In the genomic region with DNA sequence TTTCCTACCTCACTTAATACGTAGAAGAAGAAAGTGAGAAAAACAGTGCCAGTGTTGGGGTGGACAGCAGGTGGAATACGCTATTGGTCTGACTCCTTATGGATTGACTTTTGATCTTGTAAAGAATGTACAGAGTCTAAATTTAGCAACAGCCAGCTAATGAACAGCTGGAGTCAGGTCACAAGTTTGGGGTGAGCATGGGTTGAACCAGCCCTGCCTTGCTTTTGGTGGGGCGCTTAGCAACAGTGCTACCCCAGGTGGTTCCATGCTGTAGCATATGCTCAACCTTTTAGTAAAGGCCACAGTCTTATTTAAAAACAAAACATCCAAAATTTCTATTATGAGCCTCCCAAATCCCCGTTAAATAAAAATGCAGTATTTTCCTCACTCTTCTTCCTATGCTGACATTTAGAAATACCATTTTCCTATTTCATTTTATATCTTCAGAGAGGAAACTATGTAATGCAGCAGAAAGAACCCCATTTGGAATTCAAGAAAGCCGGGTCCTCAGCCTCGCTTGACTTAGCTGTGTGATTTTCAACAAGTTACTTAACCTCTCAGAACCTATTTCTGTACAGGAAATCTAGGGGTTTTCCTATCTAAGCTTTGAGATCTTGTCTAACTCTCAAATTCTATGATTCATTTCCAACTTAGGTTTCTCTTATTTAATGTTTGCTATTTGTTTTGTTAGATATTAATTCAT, we compare ENCODE assay signal across 15 cellular contexts.
DNase-seq lines count a peak whose midpoint lies in the region; ATAC-seq and TF ChIP-seq lines count a peak whose summit lies in the region.
"Had no signal": no experiment of that assay in that cellular context is flagged by ENCODE, and none has a peak within 500 bp of the region (broad histone marks: within the 10 kb centered on the region; RNA-seq: fewer than 3 reads in every experiment).

No MANE protein-coding gene starts in this region.

- H3K4me3 ChIP-seq in ovary: no peak overlapping the region
- H3K4me3 ChIP-seq: lung, vagina had no signal

- TF ChIP-seq EP300 in ovary (IDR thresholded peaks at IDR 0.05): no peak

- H3K9me3 ChIP-seq in ovary: no peaks in the 10 kb centered on the region
- H3K9me3 ChIP-seq: vagina had no signal

- H3K27ac ChIP-seq in ovary: no peak overlapping the region
- H3K27ac ChIP-seq: vagina had no signal

- WGBS in ovary, 3 donors: 77 to 85% (median 84%) methylated on average over 6 of the region's 6 CpGs

- peaks cover 17% of the 10 kb centered on the region for H3K36me3 Mint-ChIP-seq in T-helper 1 cell treated with Interleukin-12 subunit alpha and Interleukin-12 subunit beta and Interleukin-4 antibody, amounts not matched to agents 30 μg/mL and 1 μg/mL, for 36 hours (ENCODE audit: low read depth)
- H3K36me3 Mint-ChIP-seq in activated naive CD8-positive, alpha-beta T cell: peaks cover 4% of the 10 kb centered on the region
- H3K36me3 Mint-ChIP-seq in natural killer cell treated with Interleukin-12 subunit alpha and Interleukin-12 subunit beta and Interleukin-15 and Interleukin-18, amount 100 ng/mL, for 72 hours: no peaks in the 10 kb centered on the region

- H3K27me3 ChIP-seq in ovary: no peaks in the 10 kb centered on the region
- H3K27me3 ChIP-seq: vagina had no signal

- peak overlapping the region; percentile 64 for H3K4me3 Mint-ChIP-seq in T-helper 1 cell treated with Interleukin-12 subunit alpha and Interleukin-12 subunit beta and Interleukin-4 antibody, amounts not matched to agents 30 μg/mL and 1 μg/mL, for 36 hours
- peak overlapping the region; percentile 62 for H3K4me3 Mint-ChIP-seq in activated naive CD8-positive, alpha-beta T cell
- peak overlapping the region; percentile 80 for H3K4me3 Mint-ChIP-seq in natural killer cell treated with Interleukin-12 subunit alpha and Interleukin-12 subunit beta and Interleukin-15 and Interleukin-18, amount 100 ng/mL, for 72 hours

- H3K4me1 Mint-ChIP-seq in T-helper 1 cell treated with Interleukin-12 subunit alpha and Interleukin-12 subunit beta and Interleukin-4 antibody, amounts not matched to agents 30 μg/mL and 1 μg/mL, for 36 hours (ENCODE audit: low read depth): peaks cover 72% of the 10 kb centered on the region
- peaks cover 62% of the 10 kb centered on the region for H3K4me1 Mint-ChIP-seq in activated naive CD8-positive, alpha-beta T cell (ENCODE audit: low read depth)
- peaks cover 62 to 63% of the 10 kb centered on the region in 2 donors for H3K4me1 Mint-ChIP-seq in natural killer cell treated with Interleukin-12 subunit alpha and Interleukin-12 subunit beta and Interleukin-15 and Interleukin-18, amount 100 ng/mL, for 72 hours (ENCODE audit: low read depth in 2 of 2)

- TF ChIP-seq POLR2A in ovary (IDR thresholded peaks at IDR 0.05): no peak

- peaks cover 20% of the 10 kb centered on the region for H3K9me3 Mint-ChIP-seq in T-helper 1 cell treated with Interleukin-12 subunit alpha and Interleukin-12 subunit beta and Interleukin-4 antibody, amounts not matched to agents 30 μg/mL and 1 μg/mL, for 36 hours
- no peaks in the 10 kb centered on the region for H3K9me3 Mint-ChIP-seq in activated naive CD8-positive, alpha-beta T cell (ENCODE audit: low read depth)
- peaks cover 3% of the 10 kb centered on the region for H3K9me3 Mint-ChIP-seq in natural killer cell treated with Interleukin-12 subunit alpha and Interleukin-12 subunit beta and Interleukin-15 and Interleukin-18, amount 100 ng/mL, for 72 hours

- intact Hi-C loops in ovary (cut with DNase I): no loop called here

- no peaks in the 10 kb centered on the region for H3K4me1 ChIP-seq in ovary (ENCODE audit: insufficient read depth)

- H3K27me3 Mint-ChIP-seq in T-helper 1 cell treated with Interleukin-12 subunit alpha and Interleukin-12 subunit beta and Interleukin-4 antibody, amounts not matched to agents 30 μg/mL and 1 μg/mL, for 36 hours (ENCODE audit: low read depth): no peaks in the 10 kb centered on the region
- H3K27me3 Mint-ChIP-seq in activated naive CD8-positive, alpha-beta T cell: no peaks in the 10 kb centered on the region
- H3K27me3 Mint-ChIP-seq in natural killer cell treated with Interleukin-12 subunit alpha and Interleukin-12 subunit beta and Interleukin-15 and Interleukin-18, amount 100 ng/mL, for 72 hours: no peaks in the 10 kb centered on the region

- peak overlapping the region; percentile 94 for H3K27ac Mint-ChIP-seq in T-helper 1 cell treated with Interleukin-12 subunit alpha and Interleukin-12 subunit beta and Interleukin-4 antibody, amounts not matched to agents 30 μg/mL and 1 μg/mL, for 36 hours
- H3K27ac Mint-ChIP-seq in activated naive CD8-positive, alpha-beta T cell: peak overlapping the region; percentile 77
- peak overlapping the region; percentile 89 to 98 for H3K27ac Mint-ChIP-seq in natural killer cell treated with Interleukin-12 subunit alpha and Interleukin-12 subunit beta and Interleukin-15 and Interleukin-18, amount 100 ng/mL, for 72 hours

- DNase-seq in T-helper 1 cell (no peak), HCEC 1CT (peak; percentile 24), NCI-H2107 treated with DMSO at 0.1 percent for 48 hours (lab: John Stamatoyannopoulos, UW; ENCODE audit: unreplicated experiment) (no peak), ovary (no peak), iPS-NIHi11 (ENCODE audit: low spot score) (no peak)
- DNase-seq in natural killer cell treated with Interleukin-12 subunit alpha and Interleukin-12 subunit beta and Interleukin-15 and Interleukin-18, amount 100 ng/mL, for 72 hours (ENCODE audit: low spot score): no peak
- DNase-seq: activated gamma-delta T cell; effector CD8-positive, alpha-beta T cell; GDM1; Kasumi-1; NCI-H510A had no signal

- ATAC-seq in natural killer cell treated with Interleukin-12 subunit alpha and Interleukin-12 subunit beta and Interleukin-15 and Interleukin-18, amount 100 ng/mL, for 72 hours: peak; percentile 48 to 66

- H3K36me3 ChIP-seq in ovary: no peaks in the 10 kb centered on the region
- H3K36me3 ChIP-seq: vagina had no signal

- no peak for TF ChIP-seq CTCF in ovary (IDR thresholded peaks at IDR 0.05)
